2 cellular contexts compared by ENCODE assay signal in the genomic region with DNA sequence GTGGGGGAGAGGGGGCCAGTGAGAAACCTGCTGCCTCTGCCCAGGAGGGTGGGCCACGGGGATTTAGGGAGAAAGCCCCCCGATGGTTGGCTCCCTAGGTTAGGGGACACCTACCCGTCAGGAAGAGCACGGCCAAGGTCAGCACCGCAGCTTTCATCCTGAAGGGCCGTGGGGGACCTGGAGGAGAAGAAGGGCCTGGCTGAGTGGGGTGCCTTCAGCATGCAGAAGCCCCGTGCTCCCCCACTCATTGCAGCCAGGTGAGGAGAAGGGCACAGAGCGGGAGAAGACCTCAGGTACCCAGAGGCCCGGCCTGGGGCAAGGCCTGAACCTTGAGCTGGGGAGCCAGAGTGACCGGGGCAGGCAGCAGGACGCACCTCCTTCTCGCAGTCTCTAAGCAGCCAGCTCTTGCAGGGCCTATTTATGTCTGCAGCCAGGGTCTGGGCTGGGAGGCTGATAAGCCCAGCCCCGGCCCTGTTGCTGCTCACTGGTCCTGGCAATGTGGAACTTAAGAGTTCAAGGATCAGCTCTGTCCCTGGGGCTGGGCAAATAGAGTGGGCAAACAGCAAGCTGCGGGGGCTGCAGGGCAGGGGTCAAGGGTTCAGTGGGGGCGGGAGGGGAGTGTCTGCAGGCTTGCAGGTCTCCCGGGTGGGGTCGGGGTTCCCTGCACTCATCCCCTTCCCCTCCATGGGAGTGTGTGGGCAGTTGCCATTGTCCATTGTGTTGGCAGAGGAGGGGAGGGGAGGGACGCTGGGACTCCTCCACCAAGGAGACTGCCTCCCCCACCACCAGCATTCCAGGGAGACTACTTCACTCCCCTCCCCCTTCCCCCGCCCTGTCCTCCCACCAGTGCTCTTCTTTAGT.
TF ChIP-seq lines count a peak whose summit lies in the region.

A gene (minus strand): TSS at position 392 of the 861 bp plus-strand sequence. CDS start 235 bp downstream, at position 157.

TF ChIP-seq in HCT116, 20 proteins besides CTCF, POLR2A, EP300 and RAD21 (continued from another document):
- TF ChIP-seq CEBPB (IDR thresholded peaks at IDR 0.05; ENCODE audit: low read depth) (no peak), CBX3 (IDR thresholded peaks at IDR 0.05; ENCODE audit: low read depth) (no peak), SIN3A (IDR thresholded peaks at IDR 0.05; ENCODE audit: low read depth) (no peak)

TF ChIP-seq in liver, 16 proteins besides CTCF, POLR2A, EP300 and RAD21 (continued from another document):
- TF ChIP-seq, protein P1, sequence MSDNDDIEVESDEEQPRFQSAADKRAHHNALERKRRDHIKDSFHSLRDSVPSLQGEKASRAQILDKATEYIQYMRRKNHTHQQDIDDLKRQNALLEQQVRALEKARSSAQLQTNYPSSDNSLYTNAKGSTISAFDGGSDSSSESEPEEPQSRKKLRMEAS (IDR thresholded peaks at IDR 0.05) = peak; percentile 60
- TF ChIP-seq, protein P2, sequence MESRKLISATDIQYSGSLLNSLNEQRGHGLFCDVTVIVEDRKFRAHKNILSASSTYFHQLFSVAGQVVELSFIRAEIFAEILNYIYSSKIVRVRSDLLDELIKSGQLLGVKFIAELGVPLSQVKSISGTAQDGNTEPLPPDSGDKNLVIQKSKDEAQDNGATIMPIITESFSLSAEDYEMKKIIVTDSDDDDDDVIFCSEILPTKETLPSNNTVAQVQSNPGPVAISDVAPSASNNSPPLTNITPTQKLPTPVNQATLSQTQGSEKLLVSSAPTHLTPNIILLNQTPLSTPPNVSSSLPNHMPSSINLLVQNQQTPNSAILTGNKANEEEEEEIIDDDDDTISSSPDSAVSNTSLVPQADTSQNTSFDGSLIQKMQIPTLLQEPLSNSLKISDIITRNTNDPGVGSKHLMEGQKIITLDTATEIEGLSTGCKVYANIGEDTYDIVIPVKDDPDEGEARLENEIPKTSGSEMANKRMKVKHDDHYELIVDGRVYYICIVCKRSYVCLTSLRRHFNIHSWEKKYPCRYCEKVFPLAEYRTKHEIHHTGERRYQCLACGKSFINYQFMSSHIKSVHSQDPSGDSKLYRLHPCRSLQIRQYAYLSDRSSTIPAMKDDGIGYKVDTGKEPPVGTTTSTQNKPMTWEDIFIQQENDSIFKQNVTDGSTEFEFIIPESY (IDR thresholded peaks at IDR 0.05) = no peak
- TF ChIP-seq RXRA (IDR thresholded peaks at IDR 0.05) = peak; percentile 88 to 93
- no peak for TF ChIP-seq FOXA1 (IDR thresholded peaks at IDR 0.05)
- TF ChIP-seq, protein P3, sequence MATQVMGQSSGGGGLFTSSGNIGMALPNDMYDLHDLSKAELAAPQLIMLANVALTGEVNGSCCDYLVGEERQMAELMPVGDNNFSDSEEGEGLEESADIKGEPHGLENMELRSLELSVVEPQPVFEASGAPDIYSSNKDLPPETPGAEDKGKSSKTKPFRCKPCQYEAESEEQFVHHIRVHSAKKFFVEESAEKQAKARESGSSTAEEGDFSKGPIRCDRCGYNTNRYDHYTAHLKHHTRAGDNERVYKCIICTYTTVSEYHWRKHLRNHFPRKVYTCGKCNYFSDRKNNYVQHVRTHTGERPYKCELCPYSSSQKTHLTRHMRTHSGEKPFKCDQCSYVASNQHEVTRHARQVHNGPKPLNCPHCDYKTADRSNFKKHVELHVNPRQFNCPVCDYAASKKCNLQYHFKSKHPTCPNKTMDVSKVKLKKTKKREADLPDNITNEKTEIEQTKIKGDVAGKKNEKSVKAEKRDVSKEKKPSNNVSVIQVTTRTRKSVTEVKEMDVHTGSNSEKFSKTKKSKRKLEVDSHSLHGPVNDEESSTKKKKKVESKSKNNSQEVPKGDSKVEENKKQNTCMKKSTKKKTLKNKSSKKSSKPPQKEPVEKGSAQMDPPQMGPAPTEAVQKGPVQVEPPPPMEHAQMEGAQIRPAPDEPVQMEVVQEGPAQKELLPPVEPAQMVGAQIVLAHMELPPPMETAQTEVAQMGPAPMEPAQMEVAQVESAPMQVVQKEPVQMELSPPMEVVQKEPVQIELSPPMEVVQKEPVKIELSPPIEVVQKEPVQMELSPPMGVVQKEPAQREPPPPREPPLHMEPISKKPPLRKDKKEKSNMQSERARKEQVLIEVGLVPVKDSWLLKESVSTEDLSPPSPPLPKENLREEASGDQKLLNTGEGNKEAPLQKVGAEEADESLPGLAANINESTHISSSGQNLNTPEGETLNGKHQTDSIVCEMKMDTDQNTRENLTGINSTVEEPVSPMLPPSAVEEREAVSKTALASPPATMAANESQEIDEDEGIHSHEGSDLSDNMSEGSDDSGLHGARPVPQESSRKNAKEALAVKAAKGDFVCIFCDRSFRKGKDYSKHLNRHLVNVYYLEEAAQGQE (IDR thresholded peaks at IDR 0.05) = peak; percentile 92
- no peak for TF ChIP-seq FOXA2 (IDR thresholded peaks at IDR 0.05)
- TF ChIP-seq SP1 (IDR thresholded peaks at IDR 0.05) = peak; percentile 88
- peak; percentile 97 for TF ChIP-seq TAF1 (conservative IDR thresholded peaks at IDR 0.05)
- peak; percentile 86 for TF ChIP-seq YY1 (IDR thresholded peaks at IDR 0.05)
- TF ChIP-seq HNF4A (conservative IDR thresholded peaks at IDR 0.05) = peak; percentile 88 to 93
